Comparison of ENCODE assay signal across 1 cellular context in genomic region chr12:106942775-106943174, GRCh38.
A peak's percentile ranks its signal among the peaks of the same experiment; 100 is the strongest.
TF ChIP-seq lines count a peak whose summit lies in the region.

No MANE protein-coding gene starts in this region.

TF ChIP-seq in K562, 482 proteins besides CTCF, POLR2A, EP300 and RAD21 (continues in another document):
- no peak for TF ChIP-seq E2F6 (IDR thresholded peaks at IDR 0.05; ENCODE audit: borderline replicate concordance in 1 of 2, extremely low read depth in 1 of 2, insufficient read depth in 1 of 2, insufficient read length in 1 of 2, low read depth in 1 of 2, low read length in 1 of 2, poor library complexity in 1 of 2, severe bottlenecking in 1 of 2)
- TF ChIP-seq PHTF2 (CRISPR knock-in tag; IDR thresholded peaks at IDR 0.05) = no peak
- TF ChIP-seq U2AF2 (optimal IDR thresholded peaks at IDR 0.05; ENCODE audit: low read depth, low read length) = no peak
- TF ChIP-seq SRSF9 (IDR thresholded peaks at IDR 0.05; ENCODE audit: borderline replicate concordance, low read depth, low read length) = no peak
- peak; percentile 89 for TF ChIP-seq MTA2 (IDR thresholded peaks at IDR 0.05; ENCODE audit: low read depth)
- TF ChIP-seq ZNF316 (IDR thresholded peaks at IDR 0.05) = peak; percentile 62; the same call in 1 of the 2 replicates
- peak; percentile 80 for TF ChIP-seq TCF3 (CRISPR knock-in tag; IDR thresholded peaks at IDR 0.05)
- no peak for TF ChIP-seq IFI16 (CRISPR knock-in tag; IDR thresholded peaks at IDR 0.05)
- peak in 1 of 2 experiments; percentile 71; a peak in 1 of 4 replicates for TF ChIP-seq RCOR1 (IDR thresholded peaks at IDR 0.05; ENCODE audit: borderline replicate concordance in 1 of 2, low read depth in 2 of 2, low read length in 2 of 2)
- no peak for TF ChIP-seq HMGXB4 (CRISPR knock-in tag; IDR thresholded peaks at IDR 0.05)
- no peak for TF ChIP-seq PCBP1 (IDR thresholded peaks at IDR 0.05; ENCODE audit: low read depth, low read length, poor library complexity, severe bottlenecking)
- TF ChIP-seq MAZ (CRISPR knock-in tag; conservative IDR thresholded peaks at IDR 0.05 in 1 of 2, IDR thresholded peaks at IDR 0.05 in 1 of 2) = peak in 1 of 2 experiments; percentile 39; a peak in 1 of 4 replicates
- TF ChIP-seq DPF2 (IDR thresholded peaks at IDR 0.05) = peak; percentile 80
- TF ChIP-seq TRIM25 (IDR thresholded peaks at IDR 0.05; ENCODE audit: borderline replicate concordance) = no peak
- TF ChIP-seq ZHX1 (conservative IDR thresholded peaks at IDR 0.05; ENCODE audit: low read length) = no peak
- TF ChIP-seq, protein P1, sequence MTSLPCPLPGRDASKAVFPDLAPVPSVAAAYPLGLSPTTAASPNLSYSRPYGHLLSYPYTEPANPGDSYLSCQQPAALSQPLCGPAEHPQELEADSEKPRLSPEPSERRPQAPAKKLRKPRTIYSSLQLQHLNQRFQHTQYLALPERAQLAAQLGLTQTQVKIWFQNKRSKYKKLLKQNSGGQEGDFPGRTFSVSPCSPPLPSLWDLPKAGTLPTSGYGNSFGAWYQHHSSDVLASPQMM (CRISPR knock-in tag; IDR thresholded peaks at IDR 0.05) = no peak
- no peak for TF ChIP-seq ZNF584 (CRISPR knock-in tag; IDR thresholded peaks at IDR 0.05; ENCODE audit: low read depth)
- TF ChIP-seq ZNF347 (CRISPR knock-in tag; IDR thresholded peaks at IDR 0.05; ENCODE audit: low read depth) = no peak
- no peak for TF ChIP-seq E4F1 (CRISPR knock-in tag; IDR thresholded peaks at IDR 0.05; ENCODE audit: borderline replicate concordance)
- no peak for TF ChIP-seq CEBPG (CRISPR knock-in tag; IDR thresholded peaks at IDR 0.05)
- TF ChIP-seq CEBPG (tag; conservative IDR thresholded peaks at IDR 0.05 in 1 of 2, IDR thresholded peaks at IDR 0.05 in 1 of 2) = no peak
- no peak for TF ChIP-seq NR2F6 (CRISPR knock-in tag; IDR thresholded peaks at IDR 0.05)
- no peak for TF ChIP-seq CBX1 (IDR thresholded peaks at IDR 0.05; ENCODE audit: low read depth)
- TF ChIP-seq HCFC1 (IDR thresholded peaks at IDR 0.05; ENCODE audit: low read depth, low read length) = no peak
- 0 out of 2 replicates have a peak, but pooled peaks have one; percentile 27 for TF ChIP-seq ATF4 (CRISPR knock-in tag; IDR thresholded peaks at IDR 0.05)
- no peak for TF ChIP-seq RBM34 (IDR thresholded peaks at IDR 0.05; ENCODE audit: borderline replicate concordance, insufficient read depth, low read length)
- TF ChIP-seq, protein P2, sequence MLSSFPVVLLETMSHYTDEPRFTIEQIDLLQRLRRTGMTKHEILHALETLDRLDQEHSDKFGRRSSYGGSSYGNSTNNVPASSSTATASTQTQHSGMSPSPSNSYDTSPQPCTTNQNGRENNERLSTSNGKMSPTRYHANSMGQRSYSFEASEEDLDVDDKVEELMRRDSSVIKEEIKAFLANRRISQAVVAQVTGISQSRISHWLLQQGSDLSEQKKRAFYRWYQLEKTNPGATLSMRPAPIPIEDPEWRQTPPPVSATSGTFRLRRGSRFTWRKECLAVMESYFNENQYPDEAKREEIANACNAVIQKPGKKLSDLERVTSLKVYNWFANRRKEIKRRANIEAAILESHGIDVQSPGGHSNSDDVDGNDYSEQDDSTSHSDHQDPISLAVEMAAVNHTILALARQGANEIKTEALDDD (IDR thresholded peaks at IDR 0.05) = peak; percentile 44; the same call in 1 of the 2 replicates
- TF ChIP-seq GATAD2A (IDR thresholded peaks at IDR 0.05) = 0 out of 2 replicates have a peak, but pooled peaks have one; percentile 53
- TF ChIP-seq CTBP1 (IDR thresholded peaks at IDR 0.05; ENCODE audit: borderline replicate concordance) = peak; percentile 10; the same call in 1 of the 2 replicates
- no peak for TF ChIP-seq PRMT5 (CRISPR knock-in tag; IDR thresholded peaks at IDR 0.05)
- TF ChIP-seq CBX2 (IDR thresholded peaks at IDR 0.05; ENCODE audit: insufficient read depth, low read length, poor library complexity, severe bottlenecking) = no peak
- TF ChIP-seq TBL1XR1 (IDR thresholded peaks at IDR 0.05; ENCODE audit: low read length in 2 of 2) = peak in 1 of 2 experiments; percentile 48; a peak in 1 of 4 replicates
- no peak for TF ChIP-seq GATAD2B (IDR thresholded peaks at IDR 0.05; ENCODE audit: borderline replicate concordance)
- no peak for TF ChIP-seq PTRF (tag; IDR thresholded peaks at IDR 0.05)
- peak; percentile 93 for TF ChIP-seq CBFA2T3 (IDR thresholded peaks at IDR 0.05)
- TF ChIP-seq SMC3 (conservative IDR thresholded peaks at IDR 0.05; ENCODE audit: insufficient read depth, low read depth, low read length) = no peak
- TF ChIP-seq ATF7 (IDR thresholded peaks at IDR 0.05) = no peak
- TF ChIP-seq, protein P3, sequence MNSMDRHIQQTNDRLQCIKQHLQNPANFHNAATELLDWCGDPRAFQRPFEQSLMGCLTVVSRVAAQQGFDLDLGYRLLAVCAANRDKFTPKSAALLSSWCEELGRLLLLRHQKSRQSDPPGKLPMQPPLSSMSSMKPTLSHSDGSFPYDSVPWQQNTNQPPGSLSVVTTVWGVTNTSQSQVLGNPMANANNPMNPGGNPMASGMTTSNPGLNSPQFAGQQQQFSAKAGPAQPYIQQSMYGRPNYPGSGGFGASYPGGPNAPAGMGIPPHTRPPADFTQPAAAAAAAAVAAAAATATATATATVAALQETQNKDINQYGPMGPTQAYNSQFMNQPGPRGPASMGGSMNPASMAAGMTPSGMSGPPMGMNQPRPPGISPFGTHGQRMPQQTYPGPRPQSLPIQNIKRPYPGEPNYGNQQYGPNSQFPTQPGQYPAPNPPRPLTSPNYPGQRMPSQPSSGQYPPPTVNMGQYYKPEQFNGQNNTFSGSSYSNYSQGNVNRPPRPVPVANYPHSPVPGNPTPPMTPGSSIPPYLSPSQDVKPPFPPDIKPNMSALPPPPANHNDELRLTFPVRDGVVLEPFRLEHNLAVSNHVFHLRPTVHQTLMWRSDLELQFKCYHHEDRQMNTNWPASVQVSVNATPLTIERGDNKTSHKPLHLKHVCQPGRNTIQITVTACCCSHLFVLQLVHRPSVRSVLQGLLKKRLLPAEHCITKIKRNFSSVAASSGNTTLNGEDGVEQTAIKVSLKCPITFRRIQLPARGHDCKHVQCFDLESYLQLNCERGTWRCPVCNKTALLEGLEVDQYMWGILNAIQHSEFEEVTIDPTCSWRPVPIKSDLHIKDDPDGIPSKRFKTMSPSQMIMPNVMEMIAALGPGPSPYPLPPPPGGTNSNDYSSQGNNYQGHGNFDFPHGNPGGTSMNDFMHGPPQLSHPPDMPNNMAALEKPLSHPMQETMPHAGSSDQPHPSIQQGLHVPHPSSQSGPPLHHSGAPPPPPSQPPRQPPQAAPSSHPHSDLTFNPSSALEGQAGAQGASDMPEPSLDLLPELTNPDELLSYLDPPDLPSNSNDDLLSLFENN (IDR thresholded peaks at IDR 0.05; ENCODE audit: low read depth in 2 of 2, low read length in 2 of 2) = peak in 1 of 2 experiments; percentile 70; a peak in 1 of 4 replicates
- TF ChIP-seq NFIC (IDR thresholded peaks at IDR 0.05) = peak; percentile 61
- peak; percentile 65; the same call in 1 of the 2 replicates for TF ChIP-seq STAT5A (IDR thresholded peaks at IDR 0.05; ENCODE audit: borderline replicate concordance, low read length)
- TF ChIP-seq CBFA2T2 (conservative IDR thresholded peaks at IDR 0.05) = peak; percentile 89
- peak; percentile 91 for TF ChIP-seq DACH1 (IDR thresholded peaks at IDR 0.05; ENCODE audit: partially characterized antibody)
- TF ChIP-seq PRDM10 (IDR thresholded peaks at IDR 0.05; ENCODE audit: partially characterized antibody) = peak; percentile 83
- TF ChIP-seq TCF7 (IDR thresholded peaks at IDR 0.05; ENCODE audit: borderline replicate concordance) = no peak
